In genomic region chr12:32454866-32455265, GRCh38 we compare ENCODE assay signal across 11 cellular contexts. TPM values are rescaled to one million over a fixed set of nuclear protein-coding genes. Genes with fewer than 3 reads are reported as not detected.
DNase-seq lines count a peak whose midpoint lies in the region; TF ChIP-seq lines count a peak whose summit lies in the region.
"Had no signal": no experiment of that assay in that cellular context is flagged by ENCODE, and none has a peak within 500 bp of the region (broad histone marks: within the 10 kb centered on the region; RNA-seq: fewer than 3 reads in every experiment).

No MANE protein-coding gene starts in this region.

- H3K27me3 Mint-ChIP-seq in activated naive CD4-positive, alpha-beta T cell treated with anti-CD3 and anti-CD28 coated beads, Interleukin-2, amount 10 ng/mL, durations not matched to agents 7 days and 5 days, result peaks cover 8% of the 10 kb centered on the region

- H3K4me3 ChIP-seq in HUES48 (ENCODE audit: low read depth, low read length) (peak overlapping the region; percentile 52), astrocyte of the spinal cord (ENCODE audit: low read depth, low read length) (no peak overlapping the region), iPS DF 6.9 (ENCODE audit: low read length) (no peak overlapping the region), lower leg skin (ENCODE audit: low read depth, poor library complexity, severe bottlenecking) (no peak overlapping the region)

- no peak overlapping the region for H3K4me3 Mint-ChIP-seq in activated naive CD4-positive, alpha-beta T cell treated with anti-CD3 and anti-CD28 coated beads, Interleukin-2, amount 10 ng/mL, durations not matched to agents 7 days and 5 days
- H3K4me3 Mint-ChIP-seq: activated CD4-positive, alpha-beta memory T cell treated with anti-CD3 and anti-CD28 coated beads for 36 hours had no signal

- CTCF ChIA-PET in activated naive CD4-positive, alpha-beta T cell treated with anti-CD3 and anti-CD28 coated beads, Interleukin-2, amount 10 ng/mL, durations not matched to agents 7 days and 5 days (lab: Charles Lee), result interaction anchor here (0.6 to 7.7 kb wide), 7 partner anchors 28 to 300 kb away, joined by 3 to 84 read pairs (median 4); partner anchors contain the start of gene YARS2

- peak overlapping the region; percentile 100 for H3K27ac ChIP-seq in HUES48 (ENCODE audit: low read depth, low read length)
- no peak overlapping the region for H3K27ac ChIP-seq in iPS DF 6.9 (ENCODE audit: low read length)
- H3K27ac ChIP-seq: C4-2B had no signal

- no peaks in the 10 kb centered on the region for H3K36me3 Mint-ChIP-seq in activated naive CD4-positive, alpha-beta T cell treated with anti-CD3 and anti-CD28 coated beads, Interleukin-2, amount 10 ng/mL, durations not matched to agents 7 days and 5 days
- H3K36me3 Mint-ChIP-seq: activated CD4-positive, alpha-beta memory T cell treated with anti-CD3 and anti-CD28 coated beads for 36 hours had no signal

- H3K9me3 Mint-ChIP-seq in activated naive CD4-positive, alpha-beta T cell treated with anti-CD3 and anti-CD28 coated beads, Interleukin-2, amount 10 ng/mL, durations not matched to agents 7 days and 5 days, result no peaks in the 10 kb centered on the region
- H3K9me3 Mint-ChIP-seq: activated CD4-positive, alpha-beta memory T cell treated with anti-CD3 and anti-CD28 coated beads for 36 hours had no signal

- H3K4me1 Mint-ChIP-seq in activated naive CD4-positive, alpha-beta T cell treated with anti-CD3 and anti-CD28 coated beads, Interleukin-2, amount 10 ng/mL, durations not matched to agents 7 days and 5 days, result no peaks in the 10 kb centered on the region

- H3K27ac Mint-ChIP-seq in activated naive CD4-positive, alpha-beta T cell treated with anti-CD3 and anti-CD28 coated beads, Interleukin-2, amount 10 ng/mL, durations not matched to agents 7 days and 5 days, result no peak overlapping the region
- H3K27ac Mint-ChIP-seq: activated CD4-positive, alpha-beta memory T cell treated with anti-CD3 and anti-CD28 coated beads for 36 hours had no signal

- WGBS in iPS DF 6.9 (ENCODE audit: insufficient coverage, insufficient read length), result no CpG with 5 or more reads among the region's 1 CpG
- 10 to 12% methylated on average over 1 of the region's 1 CpG for WGBS in lower leg skin, 2 donors

- TF ChIP-seq CTCF in astrocyte of the spinal cord (IDR thresholded peaks at IDR 0.05; ENCODE audit: low read depth, low read length), result no peak
- no peak for TF ChIP-seq CTCF in lower leg skin (IDR thresholded peaks at IDR 0.05)

- no peak for TF ChIP-seq POLR2A in lower leg skin (IDR thresholded peaks at IDR 0.05)

- H3K36me3 ChIP-seq in HUES48 (ENCODE audit: control insufficient read depth, insufficient read depth, low read length), result peaks cover 4% of the 10 kb centered on the region; the same call in 1 of the 2 replicates
- H3K36me3 ChIP-seq in iPS DF 6.9 (ENCODE audit: control insufficient read depth, insufficient read depth, low read length), result no peaks in the 10 kb centered on the region
- H3K36me3 ChIP-seq: right lobe of liver had no signal

- H3K27me3 ChIP-seq in HUES48 (ENCODE audit: control insufficient read depth, insufficient read depth, low read length) (no peaks in the 10 kb centered on the region), iPS DF 6.9 (ENCODE audit: control insufficient read depth, insufficient read depth, low read length) (no peaks in the 10 kb centered on the region)
- H3K27me3 ChIP-seq: right lobe of liver had no signal

- DNase-seq in astrocyte of the spinal cord (ENCODE audit: low read depth, low spot score), result peak; percentile 25
- DNase-seq in iPS DF 6.9 (ENCODE audit: low read depth, low spot score), result peak; percentile 70
- peak; percentile 59 for DNase-seq in renal cortical epithelial cell (ENCODE audit: low read depth)
- no peak for DNase-seq in activated naive CD4-positive, alpha-beta T cell treated with anti-CD3 and anti-CD28 coated beads, Interleukin-2, amount 10 ng/mL, durations not matched to agents 7 days and 5 days
- no peak for DNase-seq in T1000 (lab: John Stamatoyannopoulos, UW)
- DNase-seq in A172 (ENCODE audit: low spot score), result no peak
- no peak for DNase-seq in lower leg skin (ENCODE audit: low spot score in 2 of 2)
- DNase-seq: activated CD4-positive, alpha-beta memory T cell treated with anti-CD3 and anti-CD28 coated beads for 36 hours; right lobe of liver had no signal

- H3K9me3 ChIP-seq in HUES48 (ENCODE audit: control insufficient read depth, insufficient read depth, low read length), result no peaks in the 10 kb centered on the region
- no peaks in the 10 kb centered on the region for H3K9me3 ChIP-seq in iPS DF 6.9 (ENCODE audit: control insufficient read depth, insufficient read depth, low read length)
- H3K9me3 ChIP-seq: right lobe of liver had no signal

- intact Hi-C loops in lower leg skin (cut with DNase I; ENCODE audit: low total_unique reads), result no loop called here

- H3K4me1 ChIP-seq in HUES48 (ENCODE audit: control insufficient read depth, insufficient read depth, low read length) (peaks cover 72% of the 10 kb centered on the region), iPS DF 6.9 (ENCODE audit: control insufficient read depth, insufficient read depth, low read length) (no peaks in the 10 kb centered on the region)

- in situ Hi-C loops in astrocyte of the spinal cord (cut with HindIII; ENCODE audit: low sequenced_read_pairs), result no loop called here

- peak overlapping the region; percentile 72 for H3K9ac ChIP-seq in HUES48 (ENCODE audit: low read depth, low read length)

RNA-seq across cellular contexts. Expression of gene FGD4, which starts 55.5 kb away (rescaled TPM):
- total RNA-seq in renal cortical epithelial cell (30.6 and 65.2 TPM in 2 replicates), lower leg skin (10 to 100 TPM; 40.0 to 62.8 (median 52.0) TPM)
- 0.69 and 2.3 TPM in 2 replicates for total RNA-seq in A172 (2014; rRNA removed; shearing (Covaris generic))

Comparison
In these comparisons a context has a peak if more than half of its experiments do, and no peak if none do; other contexts are left out.
1. DNase-seq: peak in astrocyte of the spinal cord (single experiment), iPS DF 6.9 (single experiment) and renal cortical epithelial cell (single experiment); none in activated naive CD4-positive, alpha-beta T cell treated with anti-CD3 and anti-CD28 coated beads, Interleukin-2, amount 10 ng/mL, durations not matched to agents 7 days and 5 days (single experiment), T1000 (single experiment), A172 (single experiment) and lower leg skin (0 of 2).